In genomic region chr3:13954266-13954665, GRCh38 we compare ENCODE assay signal across 33 cellular contexts.
"Had no signal": no experiment of that assay in that cellular context is flagged by ENCODE, and none has a peak within 500 bp of the region (broad histone marks: within the 10 kb centered on the region; RNA-seq: fewer than 3 reads in every experiment).

No MANE protein-coding gene starts in this region.

- H3K4me3 ChIP-seq: MG63 had no signal

- H3K27me3 ChIP-seq: MG63 had no signal

- H3K36me3 ChIP-seq: MG63 had no signal

- DNase-seq: Karpas-422, Kasumi-1, MG63, MM.1S, MV-4-11, NCI-H1048, NCI-H1092, NCI-H1092 treated with DMSO at 0.1 percent for 48 hours, NCI-H1105 treated with DMSO at 0.1 percent for 48 hours, NCI-H1417, NCI-H1417 treated with DMSO at 0.1 percent for 48 hours, NCI-H1436, NCI-H1436 treated with DMSO at 0.1 percent for 48 hours, NCI-H146, NCI-H1694, NCI-H1694 treated with DMSO at 0.1 percent for 48 hours, NCI-H187, NCI-H187 treated with DMSO at 0.1 percent for 48 hours, NCI-H1930, NCI-H2029, NCI-H2029 treated with DMSO at 0.1 percent for 48 hours, NCI-H2081, NCI-H2081 treated with DMSO at 0.1 percent for 48 hours, NCI-H2107, NCI-H2171, NCI-H2171 treated with DMSO at 0.1 percent for 48 hours, NCI-H2227 treated with DMSO at 0.1 percent for 48 hours, NCI-H226, NCI-H345, NCI-H446, NCI-H446 treated with DMSO at 0.1 percent for 48 hours, NCI-H510A, NCI-H510A treated with DMSO at 0.1 percent for 48 hours had no signal

- H3K9me3 ChIP-seq: MG63 had no signal
